Comparison of ENCODE assay signal across 8 cellular contexts in genomic region chr9:129888085-129888808, GRCh38. TPM values are rescaled to one million over a fixed set of nuclear protein-coding genes. Genes with fewer than 3 reads are reported as not detected.
DNase-seq lines count a peak whose midpoint lies in the region; ATAC-seq and TF ChIP-seq lines count a peak whose summit lies in the region.

No MANE protein-coding gene starts in this region.

- DNase-seq in ELF-1 (ENCODE audit: low read depth, low spot score) (peak; percentile 18), MM.1S (peak; percentile 99), cardiac septum (ENCODE audit: low spot score) (peak; percentile 94), NCI-H1694 treated with DMSO at 0.1 percent for 48 hours (lab: John Stamatoyannopoulos, UW) (no peak), H7 (no peak)
- DNase-seq in activated CD8-positive, alpha-beta memory T cell treated with anti-CD3 and anti-CD28 coated beads for 24 hours = peak; percentile 92
- peak; percentile 63 to 80 (median 68) for DNase-seq in stimulated activated CD4-positive, alpha-beta T cell treated with anti-CD3 and anti-CD28 coated beads, TNF-alpha, amount 100 ng/mL, for 4 hours (ENCODE audit: low read depth in 3 of 3)

- peak; percentile 46 for ATAC-seq in GM21717 (IDR thresholded peaks at IDR 0.05; ENCODE audit: unreplicated experiment)

- H3F3A ChIP-seq in MM.1S (ENCODE audit: insufficient read depth, low read length) = peaks cover 57% of the 10 kb centered on the region

- H3K4me1 ChIP-seq in MM.1S (ENCODE audit: low read length) = peaks cover 45% of the 10 kb centered on the region

- H3K9me2 ChIP-seq in MM.1S (replicated peaks; ENCODE audit: insufficient read depth, low read length) = no peaks in the 10 kb centered on the region

- TF ChIP-seq CTCF in MM.1S (IDR thresholded peaks at IDR 0.05; ENCODE audit: low read length) = no peak

- H4K20me1 ChIP-seq in MM.1S (ENCODE audit: insufficient read depth, low read length) = no peaks in the 10 kb centered on the region

- peak overlapping the region; percentile 99 for H3K27ac ChIP-seq in MM.1S (ENCODE audit: low read length)

- H3K27me3 ChIP-seq in MM.1S (replicated peaks; ENCODE audit: insufficient read depth, low read length) (no peaks in the 10 kb centered on the region), H7 (ENCODE audit: control insufficient read depth, insufficient read depth, low read length) (no peaks in the 10 kb centered on the region)

- H3K36me3 ChIP-seq in MM.1S (replicated peaks; ENCODE audit: insufficient read depth, low read length) = no peaks in the 10 kb centered on the region
- H3K36me3 ChIP-seq in H7 (replicated peaks; ENCODE audit: control insufficient read depth, insufficient read depth, low read length) = no peaks in the 10 kb centered on the region; the same call in 1 of the 2 replicates

- H2AFZ ChIP-seq in MM.1S (ENCODE audit: low read length) = peak overlapping the region; percentile 20

- H3K4me2 ChIP-seq in MM.1S (ENCODE audit: low read depth, low read length) = peak overlapping the region; percentile 91

- H3K4me3 ChIP-seq in MM.1S (ENCODE audit: low read length) (peak overlapping the region; percentile 65), H7 (ENCODE audit: insufficient read depth, low read depth, low read length) (no peak overlapping the region)

- no peaks in the 10 kb centered on the region for H3K9me3 ChIP-seq in MM.1S (replicated peaks; ENCODE audit: insufficient read depth, low read length)

- H3K9ac ChIP-seq in MM.1S (ENCODE audit: low read length) = peak overlapping the region; percentile 94

- H3K79me2 ChIP-seq in MM.1S (ENCODE audit: low read length) = no peaks in the 10 kb centered on the region

- intact Hi-C loops in cardiac septum (cut with DNase I) = loop anchor here (5.0 kb wide), 2 partner anchors 74 to 349 kb away; no protein-coding TSS in a partner anchor

RNA-seq across cellular contexts. Expression of gene USP20, which starts 53.0 kb away (rescaled TPM):
- 16.0 TPM for total RNA-seq in cardiac septum
- total RNA-seq in H7 (2014; rRNA removed; shearing (Covaris generic)) = 15.8 and 16.3 TPM in 2 replicates

RNA-seq across cellular contexts. Expression of gene C9orf78, which starts 53.2 kb away (rescaled TPM):
- total RNA-seq in cardiac septum = 30.7 TPM
- 39.7 and 47.0 TPM in 2 replicates for total RNA-seq in H7 (2014; rRNA removed; shearing (Covaris generic))

Comparison
In these comparisons a context has a peak if more than half of its experiments do, and no peak if none do; other contexts are left out.
1. DNase-seq: peak in ELF-1 (single experiment), MM.1S (single experiment), activated CD8-positive, alpha-beta memory T cell treated with anti-CD3 and anti-CD28 coated beads for 24 hours (single experiment), cardiac septum (single experiment) and stimulated activated CD4-positive, alpha-beta T cell treated with anti-CD3 and anti-CD28 coated beads, TNF-alpha, amount 100 ng/mL, for 4 hours (3 of 3); none in NCI-H1694 treated with DMSO at 0.1 percent for 48 hours (single experiment) and H7 (single experiment).